21 cellular contexts compared by ENCODE assay signal in genomic region chr15:40292246-40292645, GRCh38. TPM values are rescaled to one million over a fixed set of nuclear protein-coding genes. Genes with fewer than 3 reads are reported as not detected.
DNase-seq lines count a peak whose midpoint lies in the region; ATAC-seq, FAIRE-seq and TF ChIP-seq lines count a peak whose summit lies in the region.
"Had no signal": no experiment of that assay in that cellular context is flagged by ENCODE, and none has a peak within 500 bp of the region (broad histone marks: within the 10 kb centered on the region; RNA-seq: fewer than 3 reads in every experiment).

No MANE protein-coding gene starts in this region.

- no peak overlapping the region for H3K23ac ChIP-seq in IMR-90 (ENCODE audit: low read depth, low read length)
- H3K23ac ChIP-seq in H1 (ENCODE audit: insufficient read length), result no peak overlapping the region

- intact Hi-C loops in left ventricle myocardium inferior (cut with micrococcal nuclease), result no loop called here
- intact Hi-C loops in heart right ventricle (cut with DNase I), result no loop called here
- intact Hi-C loops in Caco-2 (cut with micrococcal nuclease; ENCODE audit: unreplicated experiment), result no loop called here
- intact Hi-C loops in IMR-90 (cut with micrococcal nuclease), result no loop called here

- TF ChIP-seq CTCF in left ventricle myocardium inferior (IDR thresholded peaks at IDR 0.05; ENCODE audit: borderline replicate concordance), result no peak
- TF ChIP-seq CTCF in heart right ventricle (IDR thresholded peaks at IDR 0.05), result no peak
- no peak for TF ChIP-seq CTCF in Caco-2 (IDR thresholded peaks at IDR 0.05; ENCODE audit: insufficient read depth in 1 of 2, low read depth in 1 of 2, low read length in 1 of 2, severe bottlenecking in 1 of 2, unreplicated experiment in 1 of 2)
- no peak for TF ChIP-seq CTCF in IMR-90 (conservative IDR thresholded peaks at IDR 0.05; ENCODE audit: low read depth, low read length)
- TF ChIP-seq CTCF in H1 (IDR thresholded peaks at IDR 0.05; ENCODE audit: control extremely low read depth in 1 of 3, insufficient read depth in 1 of 3, low read depth in 1 of 3, low read length in 3 of 3), result no peak

- H3K56ac ChIP-seq in IMR-90 (ENCODE audit: extremely low read depth, insufficient read depth, low read length), result no peak overlapping the region
- no peak overlapping the region for H3K56ac ChIP-seq in H1 (replicated peaks; ENCODE audit: insufficient read length, low read depth, low read length)

- CTCF ChIA-PET in Caco-2 (lab: Charles Lee), result interaction anchor here (0.5 kb wide), 1 partner anchor 12 kb away, joined by 4 read pairs; no protein-coding TSS in a partner anchor
- CTCF ChIA-PET in IMR-90 (lab: Yijun Ruan, JAX), result interaction anchor here (0.5 to 1.6 kb wide), 3 partner anchors 13 to 177 kb away, joined by 3 to 4 read pairs (median 4); no protein-coding TSS in a partner anchor
- CTCF ChIA-PET in H1 (lab: Charles Lee; ENCODE audit: partially characterized antibody), result interaction anchor here (0.9 to 16.2 kb wide), 10 partner anchors 9 to 129 kb away, joined by 3 to 518 read pairs (median 6); partner anchors contain the start of genes ANKRD63, CCDC9B, INAFM2 and PLCB2

- TF ChIP-seq POLR2A in IMR-90 (IDR thresholded peaks at IDR 0.05; ENCODE audit: low read depth, low read length), result no peak
- TF ChIP-seq POLR2A in H1 (IDR thresholded peaks at IDR 0.05; ENCODE audit: control extremely low read depth in 1 of 2, low read depth in 2 of 2, low read length in 2 of 2), result no peak

- H3K4me2 ChIP-seq in IMR-90 (ENCODE audit: low read depth, low read length) (no peak overlapping the region), H1 (ENCODE audit: insufficient read depth in 1 of 2, low read depth in 2 of 2, low read length in 2 of 2) (no peak overlapping the region)

- H4K20me1 ChIP-seq in IMR-90 (ENCODE audit: insufficient read depth, low read length), result no peaks in the 10 kb centered on the region
- H4K20me1 ChIP-seq in H1 (replicated peaks in 1 of 2; ENCODE audit: control insufficient read depth in 1 of 2, insufficient read depth in 2 of 2, low read length in 2 of 2), result peaks cover 0 to 1% of the 10 kb centered on the region in 2 experiments

- no peak overlapping the region for H2AK5ac ChIP-seq in IMR-90 (ENCODE audit: low read depth, low read length)
- peak overlapping the region; percentile 91; the same call in 1 of the 2 replicates for H2AK5ac ChIP-seq in H1 (ENCODE audit: low read depth, low read length)

- dilution Hi-C loops in IMR-90 (cut with HindIII; ENCODE audit: low sequenced_read_pairs, unreplicated experiment), result no loop called here

- H3K9me1 ChIP-seq in IMR-90 (ENCODE audit: insufficient read depth, low read length), result no peaks in the 10 kb centered on the region

- H3K4me1 ChIP-seq in left ventricle myocardium inferior, result peaks cover 63% of the 10 kb centered on the region
- H3K4me1 ChIP-seq in heart right ventricle, result peaks cover 8 to 47% (median 33%) of the 10 kb centered on the region in 9 donors
- peaks cover 6% of the 10 kb centered on the region for H3K4me1 ChIP-seq in Caco-2
- no peaks in the 10 kb centered on the region for H3K4me1 ChIP-seq in IMR-90 (ENCODE audit: control insufficient read depth, insufficient read depth, low read length)
- H3K4me1 ChIP-seq in H1 (replicated peaks in 1 of 4; ENCODE audit: control insufficient read depth in 3 of 4, insufficient read depth in 4 of 4, low read length in 3 of 4), result peaks cover 0 to 18% (median 11%) of the 10 kb centered on the region in 4 experiments; a peak in 6 of 7 replicates

- TF ChIP-seq RAD21 in IMR-90 (IDR thresholded peaks at IDR 0.05; ENCODE audit: low read length), result no peak
- no peak for TF ChIP-seq RAD21 in H1 (IDR thresholded peaks at IDR 0.05 in 1 of 2, conservative IDR thresholded peaks at IDR 0.05 in 1 of 2; ENCODE audit: low read depth in 2 of 2, low read length in 2 of 2)

- no peaks in the 10 kb centered on the region for H3K27me3 Mint-ChIP-seq in Caco-2 (ENCODE audit: insufficient read depth, unreplicated experiment)
- no peaks in the 10 kb centered on the region for H3K27me3 Mint-ChIP-seq in stimulated activated naive CD8-positive, alpha-beta T cell treated with anti-CD3 and anti-CD28 coated beads, Interleukin-15, amount 100 ng/mL, for 72 hours
- H3K27me3 Mint-ChIP-seq: CD4-positive, alpha-beta memory T cell had no signal

- H3K79me1 ChIP-seq in IMR-90 (ENCODE audit: low read depth in 1 of 2, low read length in 2 of 2) (no peaks in the 10 kb centered on the region), H1 (ENCODE audit: low read depth, low read length) (no peaks in the 10 kb centered on the region)

- no peaks in the 10 kb centered on the region for H3K36me3 Mint-ChIP-seq in Caco-2 (ENCODE audit: insufficient read depth, unreplicated experiment)

- BruUV-seq in Caco-2 (replicated peaks; lab: Mats Ljungman, UMichigan) (no TSS peak), IMR-90 (replicated peaks; lab: Mats Ljungman, UMichigan) (no TSS peak)

- TF ChIP-seq EP300 in H1 (IDR thresholded peaks at IDR 0.05; ENCODE audit: borderline replicate concordance in 1 of 2, low read depth in 2 of 2, low read length in 2 of 2), result no peak

- H4K5ac ChIP-seq in IMR-90 (ENCODE audit: low read depth, low read length) (no peak overlapping the region), H1 (ENCODE audit: insufficient read length, low read depth, low read length) (no peak overlapping the region)

- no peak overlapping the region for H3K27ac ChIP-seq in left ventricle myocardium inferior (replicated peaks)
- H3K27ac ChIP-seq in heart right ventricle, result no peak overlapping the region
- no peak overlapping the region for H3K27ac ChIP-seq in IMR-90 (ENCODE audit: insufficient read depth, low read length)
- H3K27ac ChIP-seq in H1 (ENCODE audit: low read depth, low read length), result no peak overlapping the region

- H3K27me3 ChIP-seq in left ventricle myocardium inferior (ENCODE audit: low read depth) (peaks cover 16% of the 10 kb centered on the region), heart right ventricle (peaks cover 0 to 21% (median 8%) of the 10 kb centered on the region in 7 donors), Caco-2 (replicated peaks; ENCODE audit: control insufficient read depth, insufficient read depth, low read length) (no peaks in the 10 kb centered on the region), IMR-90 (ENCODE audit: control insufficient read depth, insufficient read depth, low read length) (peaks cover 75% of the 10 kb centered on the region), H1 (replicated peaks in 1 of 4; ENCODE audit: control insufficient read depth in 3 of 4, extremely low read depth in 1 of 4, insufficient read depth in 3 of 4, low read length in 3 of 4) (peaks cover 16 to 48% (median 33%) of the 10 kb centered on the region in 4 experiments; a peak in 6 of 7 replicates)

- H3K4me3 ChIP-seq in left ventricle myocardium inferior (no peak overlapping the region), heart right ventricle (no peak overlapping the region), Caco-2 (ENCODE audit: low read depth, low read length) (no peak overlapping the region), IMR-90 (ENCODE audit: insufficient read depth, low read depth, low read length) (no peak overlapping the region), H1 (ENCODE audit: extremely low read depth in 1 of 4, insufficient read depth in 2 of 4, low read depth in 3 of 4, low read length in 4 of 4) (no peak overlapping the region)
- H3K4me3 ChIP-seq: A549 had no signal

- H3K4ac ChIP-seq in IMR-90 (ENCODE audit: low read depth, low read length) (no peak overlapping the region), H1 (replicated peaks; ENCODE audit: insufficient read length, low read depth, low read length) (peak overlapping the region; percentile 88)

- peak; percentile 7 for DNase-seq in left ventricle myocardium inferior
- no peak for DNase-seq in heart right ventricle
- no peak for DNase-seq in Caco-2
- no peak for DNase-seq in IMR-90
- no peak for DNase-seq in H1 (ENCODE audit: low read depth in 1 of 2, low spot score in 2 of 2)
- DNase-seq in stimulated activated naive CD8-positive, alpha-beta T cell treated with anti-CD3 and anti-CD28 coated beads, Interleukin-15, amount 100 ng/mL, for 72 hours, result no peak
- DNase-seq: 8988T; ACHN; C1 segment of cervical spinal cord; CD4-positive, alpha-beta memory T cell; COR-L47; DMS153; DND-41; GOT3; H7; HCEC 1CT had no signal

- H2BK20ac ChIP-seq in IMR-90 (ENCODE audit: low read depth, low read length) (no peak overlapping the region), H1 (ENCODE audit: low read length) (no peak overlapping the region)

- H3K27ac Mint-ChIP-seq in Caco-2 (ENCODE audit: unreplicated experiment), result no peak overlapping the region
- H3K27ac Mint-ChIP-seq in stimulated activated naive CD8-positive, alpha-beta T cell treated with anti-CD3 and anti-CD28 coated beads, Interleukin-15, amount 100 ng/mL, for 72 hours, result no peak overlapping the region

- no peaks in the 10 kb centered on the region for H3K36me3 ChIP-seq in left ventricle myocardium inferior
- peaks cover 0 to 91% (median 0%) of the 10 kb centered on the region in 9 donors for H3K36me3 ChIP-seq in heart right ventricle
- H3K36me3 ChIP-seq in Caco-2 (ENCODE audit: control insufficient read depth, insufficient read depth, low read length), result no peaks in the 10 kb centered on the region
- H3K36me3 ChIP-seq in IMR-90 (ENCODE audit: control insufficient read depth, insufficient read depth, low read length), result no peaks in the 10 kb centered on the region
- no peaks in the 10 kb centered on the region for H3K36me3 ChIP-seq in H1 (ENCODE audit: control insufficient read depth in 2 of 4, insufficient read depth in 4 of 4, low read length in 3 of 4)

- H3K4me3 Mint-ChIP-seq in Caco-2 (ENCODE audit: unreplicated experiment), result peak overlapping the region; percentile 76
- H3K4me3 Mint-ChIP-seq in stimulated activated naive CD8-positive, alpha-beta T cell treated with anti-CD3 and anti-CD28 coated beads, Interleukin-15, amount 100 ng/mL, for 72 hours, result no peak overlapping the region
- H3K4me3 Mint-ChIP-seq: CD4-positive, alpha-beta memory T cell had no signal

- no peak overlapping the region for H3K14ac ChIP-seq in IMR-90 (replicated peaks; ENCODE audit: low read depth, low read length)
- no peak overlapping the region for H3K14ac ChIP-seq in H1 (ENCODE audit: insufficient read length)

- H2BK5ac ChIP-seq in IMR-90 (ENCODE audit: low read depth, low read length, poor library complexity, severe bottlenecking) (no peak overlapping the region), H1 (ENCODE audit: low read depth, low read length) (no peak overlapping the region; the same call in 1 of the 2 replicates)

- H3K9me3 ChIP-seq in left ventricle myocardium inferior (replicated peaks) (no peaks in the 10 kb centered on the region), heart right ventricle (no peaks in the 10 kb centered on the region), Caco-2 (no peaks in the 10 kb centered on the region), IMR-90 (ENCODE audit: control insufficient read depth, insufficient read depth, low read length) (no peaks in the 10 kb centered on the region), H1 (ENCODE audit: insufficient read depth in 2 of 2, low read depth in 1 of 2, low read length in 1 of 2) (no peaks in the 10 kb centered on the region)
- H3K9me3 ChIP-seq: A549 had no signal

- peaks cover 11% of the 10 kb centered on the region for H3K4me1 Mint-ChIP-seq in Caco-2 (ENCODE audit: low read depth, unreplicated experiment)
- H3K4me1 Mint-ChIP-seq in stimulated activated naive CD8-positive, alpha-beta T cell treated with anti-CD3 and anti-CD28 coated beads, Interleukin-15, amount 100 ng/mL, for 72 hours, result no peaks in the 10 kb centered on the region

- H4K8ac ChIP-seq in IMR-90 (ENCODE audit: low read depth in 2 of 2, low read length in 2 of 2) (no peak overlapping the region), H1 (ENCODE audit: extremely low read depth, insufficient read depth, low read length) (no peak overlapping the region)

- no peaks in the 10 kb centered on the region for H3K79me2 ChIP-seq in H1 (ENCODE audit: control insufficient read depth in 1 of 2, insufficient read depth in 2 of 2, low read length in 2 of 2)

- no peak overlapping the region for H2AFZ ChIP-seq in IMR-90 (replicated peaks; ENCODE audit: low read length, poor library complexity)
- no peak overlapping the region for H2AFZ ChIP-seq in H1 (ENCODE audit: low read length)

- H3K18ac ChIP-seq in IMR-90 (ENCODE audit: low read depth, low read length), result no peak overlapping the region
- no peak overlapping the region for H3K18ac ChIP-seq in H1 (ENCODE audit: extremely low read depth, low read length)

- in situ Hi-C loops in IMR-90 (cut with MboI; ENCODE audit: low sequenced_read_pairs), result no loop called here

- peak overlapping the region; percentile 80; the same call in 1 of the 2 replicates for H2BK12ac ChIP-seq in H1 (ENCODE audit: low read depth, low read length)

- no peak overlapping the region for H4K91ac ChIP-seq in IMR-90 (ENCODE audit: insufficient read depth, low read depth, low read length)
- H4K91ac ChIP-seq in H1 (replicated peaks; ENCODE audit: insufficient read length, low read length), result no peak overlapping the region

- H2BK120ac ChIP-seq in IMR-90 (ENCODE audit: low read depth, low read length) (no peak overlapping the region), H1 (replicated peaks; ENCODE audit: low read depth, low read length) (no peak overlapping the region)

- FAIRE-seq in H1 (lab: Jason Lieb, UNC), result no peak
- FAIRE-seq: A549, G401.6, GM12892 had no signal

- ATAC-seq in heart right ventricle (no peak), IMR-90 (ENCODE audit: low read depth) (no peak), HG02885 (IDR thresholded peaks at IDR 0.05; ENCODE audit: poor library complexity, unreplicated experiment) (no peak)
- ATAC-seq in stimulated activated naive CD8-positive, alpha-beta T cell treated with anti-CD3 and anti-CD28 coated beads, Interleukin-15, amount 100 ng/mL, for 72 hours, result no peak

- H3K9ac ChIP-seq in IMR-90 (ENCODE audit: low read depth, low read length), result no peak overlapping the region
- H3K9ac ChIP-seq in H1 (replicated peaks in 1 of 4; ENCODE audit: extremely low read depth in 1 of 4, low read depth in 3 of 4, low read length in 3 of 4), result no peak overlapping the region

- H2BK15ac ChIP-seq in IMR-90 (ENCODE audit: low read depth, low read length) (no peak overlapping the region), H1 (ENCODE audit: low read length) (peak overlapping the region; percentile 81)

- POLR2A ChIA-PET in Caco-2 (lab: Charles Lee) (no interaction called here), IMR-90 (lab: Charles Lee; ENCODE audit: unreplicated experiment) (no interaction called here), H1 (lab: Charles Lee; ENCODE audit: partially characterized antibody) (interaction anchor here (1.8 to 5.4 kb wide), 4 partner anchors 9 to 16 kb away, joined by 7 to 46 read pairs (median 20); partner anchors contain the start of genes ANKRD63 and PLCB2)

- peak overlapping the region; percentile 52 for H2AK9ac ChIP-seq in IMR-90 (replicated peaks; ENCODE audit: low read depth, low read length, poor library complexity)

- WGBS in heart right ventricle, 2 donors, result 86 to 90% methylated on average over 3 of the region's 3 CpGs
- 80% methylated on average over 2 of the region's 3 CpGs; no CpG with 5 or more reads in 1 of the 2 experiments for WGBS in IMR-90 (ENCODE audit: extremely low coverage in 2 of 2, insufficient read length in 1 of 2), 2 experiments
- WGBS in H1 (ENCODE audit: extremely low coverage in 1 of 2, insufficient coverage in 1 of 2, insufficient read length in 1 of 2, insufficient replicate concordance in 2 of 2, low coverage in 1 of 2, low lambda C conversion rate in 2 of 2, missing lambda C conversion rate in 1 of 2), 2 experiments, result 86% methylated on average over 3 of the region's 3 CpGs; no CpG with 5 or more reads in 1 of the 2 experiments

- H3K23me2 ChIP-seq in H1 (ENCODE audit: low read depth, low read length), result peaks cover 3% of the 10 kb centered on the region; the same call in 1 of the 2 replicates

- H3K9me3 Mint-ChIP-seq in Caco-2 (ENCODE audit: unreplicated experiment), result no peaks in the 10 kb centered on the region
- H3K9me3 Mint-ChIP-seq in stimulated activated naive CD8-positive, alpha-beta T cell treated with anti-CD3 and anti-CD28 coated beads, Interleukin-15, amount 100 ng/mL, for 72 hours, result no peaks in the 10 kb centered on the region
- H3K9me3 Mint-ChIP-seq: CD4-positive, alpha-beta memory T cell had no signal

RNA-seq across cellular contexts. Expression of gene ANKRD63, which starts 9.4 kb away (rescaled TPM):
- total RNA-seq in left ventricle myocardium inferior, result not detected
- 1 to 10 TPM in 1 of 10 donors, under 1 TPM in 3, not detected in 6; 0.26 to 1.9 (median 0.44) TPM for total RNA-seq in heart right ventricle
- polyA plus RNA-seq in heart right ventricle, result not detected
- total RNA-seq in Caco-2 (2022), result 0.28 and 0.79 TPM in 2 replicates
- total RNA-seq in IMR-90 (2012; rRNA removed), result under 0.01 TPM in 1 of 2 replicates, not detected in the other
- polyA plus RNA-seq in IMR-90 (2012; rRNA removed), result not detected in 2 replicates
- not detected in 2 replicates for polyA plus RNA-seq in IMR-90 (2012; cell fraction: cytosol; rRNA removed)
- polyA plus RNA-seq in IMR-90 (2012; cell fraction: nucleus; rRNA removed; ENCODE audit: low replicate concordance), result 0.05 TPM in 1 of 2 replicates, not detected in the other
- total RNA-seq in H1 (2021; fragmentation: NEBNext Ultra II Directional; extraction: Animal tissue kit (Norgen Biotek cat#: 25700)), result 0.26 TPM in 1 of 2 replicates, not detected in the other
- 0.16 and 0.18 TPM in 2 replicates for polyA plus RNA-seq in H1 (2011; rRNA removed)
- polyA plus RNA-seq in H1 (2011; cell fraction: cytosol; rRNA removed), result 0.22 TPM
- polyA plus RNA-seq in H1 (2011; cell fraction: nucleus; rRNA removed), result 0.94 TPM
- polyA plus RNA-seq in H1 (2012, experiment 1 of 2), result 0.16 to 0.21 TPM in 2 of 4 replicates, not detected in the others
- not detected for polyA plus RNA-seq in H1 (2012, experiment 2 of 2)
- not detected for polyA plus RNA-seq in H1 (2013, experiment 1 of 2)
- polyA plus RNA-seq in H1 (2013, experiment 2 of 2), result 0.04 TPM
- not detected in 2 replicates for polyA minus RNA-seq in H1 (2011; rRNA and poly(A)+ RNA removed)
- not detected for polyA minus RNA-seq in H1 (2011; cell fraction: cytosol; rRNA and poly(A)+ RNA removed)
- polyA minus RNA-seq in H1 (2011; cell fraction: nucleus; rRNA and poly(A)+ RNA removed), result 2.1 TPM
- total RNA-seq: CD4-positive, alpha-beta memory T cell had no signal
- polyA plus RNA-seq: BJ; CD4-positive, alpha-beta memory T cell had no signal

RNA-seq across cellular contexts. Expression of gene PLCB2, which starts 15.5 kb away (rescaled TPM):
- total RNA-seq in left ventricle myocardium inferior, result 8.5 TPM
- total RNA-seq in heart right ventricle, result 10 to 100 TPM in 2 of 10 donors, 1 to 10 TPM in 8; 1.2 to 24.4 (median 4.9) TPM
- 10 to 100 TPM in 1 of 2 donors, 1 to 10 TPM in 1; 4.2 to 14.6 TPM for polyA plus RNA-seq in heart right ventricle
- total RNA-seq in Caco-2 (2022), result 4.0 and 4.7 TPM in 2 replicates
- 0.18 and 0.28 TPM in 2 replicates for total RNA-seq in IMR-90 (2012; rRNA removed)
- 0.87 and 1.4 TPM in 2 replicates for polyA plus RNA-seq in IMR-90 (2012; rRNA removed)
- polyA plus RNA-seq in IMR-90 (2012; cell fraction: cytosol; rRNA removed), result 0.45 and 0.78 TPM in 2 replicates
- 2.8 and 3.8 TPM in 2 replicates for polyA plus RNA-seq in IMR-90 (2012; cell fraction: nucleus; rRNA removed; ENCODE audit: low replicate concordance)
- total RNA-seq in H1 (2021; fragmentation: NEBNext Ultra II Directional; extraction: Animal tissue kit (Norgen Biotek cat#: 25700)), result 8.4 and 9.4 TPM in 2 replicates
- polyA plus RNA-seq in H1 (2011; rRNA removed), result 7.2 and 11.3 TPM in 2 replicates
- polyA plus RNA-seq in H1 (2011; cell fraction: cytosol; rRNA removed), result 10.7 TPM
- 30.4 TPM for polyA plus RNA-seq in H1 (2011; cell fraction: nucleus; rRNA removed)
- polyA plus RNA-seq in H1 (2012, experiment 1 of 2), result 4.1 to 10.7 TPM (median 7.5 TPM) in 4 replicates
- 4.1 TPM for polyA plus RNA-seq in H1 (2012, experiment 2 of 2)
- polyA plus RNA-seq in H1 (2013, experiment 1 of 2), result 7.0 TPM
- 7.6 TPM for polyA plus RNA-seq in H1 (2013, experiment 2 of 2)
- polyA minus RNA-seq in H1 (2011; rRNA and poly(A)+ RNA removed), result 6.1 and 6.2 TPM in 2 replicates
- 3.7 TPM for polyA minus RNA-seq in H1 (2011; cell fraction: cytosol; rRNA and poly(A)+ RNA removed)
- polyA minus RNA-seq in H1 (2011; cell fraction: nucleus; rRNA and poly(A)+ RNA removed), result 20.0 TPM

RNA-seq across cellular contexts. Expression of gene INAFM2, which starts 31.2 kb away (rescaled TPM):
- total RNA-seq in left ventricle myocardium inferior (52.7 TPM), heart right ventricle (10 to 100 TPM; 32.5 to 63.9 (median 40.9) TPM), Caco-2 (2022) (13.4 and 15.4 TPM in 2 replicates), IMR-90 (2012; rRNA removed) (10.4 and 13.1 TPM in 2 replicates)
- polyA plus RNA-seq in heart right ventricle (10 to 100 TPM; 19.8 to 56.1 TPM), IMR-90 (2012; rRNA removed) (11.7 and 14.0 TPM in 2 replicates), H1 (2011; rRNA removed) (9.6 and 15.3 TPM in 2 replicates)
- 4.2 and 6.0 TPM in 2 replicates for polyA plus RNA-seq in IMR-90 (2012; cell fraction: cytosol; rRNA removed)
- 6.6 and 18.3 TPM in 2 replicates for polyA plus RNA-seq in IMR-90 (2012; cell fraction: nucleus; rRNA removed; ENCODE audit: low replicate concordance)
- 35.1 and 38.2 TPM in 2 replicates for total RNA-seq in H1 (2021; fragmentation: NEBNext Ultra II Directional; extraction: Animal tissue kit (Norgen Biotek cat#: 25700))
- 11.9 TPM for polyA plus RNA-seq in H1 (2011; cell fraction: cytosol; rRNA removed)
- polyA plus RNA-seq in H1 (2011; cell fraction: nucleus; rRNA removed), result 9.2 TPM
- 16.0 to 31.4 TPM (median 18.6 TPM) in 4 replicates for polyA plus RNA-seq in H1 (2012, experiment 1 of 2)
- 19.4 TPM for polyA plus RNA-seq in H1 (2012, experiment 2 of 2)
- 39.7 TPM for polyA plus RNA-seq in H1 (2013, experiment 1 of 2)
- 42.5 TPM for polyA plus RNA-seq in H1 (2013, experiment 2 of 2)
- 8.6 and 10.5 TPM in 2 replicates for polyA minus RNA-seq in H1 (2011; rRNA and poly(A)+ RNA removed)
- polyA minus RNA-seq in H1 (2011; cell fraction: cytosol; rRNA and poly(A)+ RNA removed), result 10.1 TPM
- polyA minus RNA-seq in H1 (2011; cell fraction: nucleus; rRNA and poly(A)+ RNA removed), result 14.0 TPM

RNA-seq across cellular contexts. Expression of gene CCDC9B, which starts 48.5 kb away (rescaled TPM):
- total RNA-seq in left ventricle myocardium inferior (155 TPM), heart right ventricle (100 to 1,000 TPM; 113 to 190 (median 151) TPM), Caco-2 (2022) (0.86 and 0.95 TPM in 2 replicates), IMR-90 (2012; rRNA removed) (19.7 and 30.0 TPM in 2 replicates)
- polyA plus RNA-seq in heart right ventricle (10 to 100 TPM; 13.0 to 97.4 TPM), IMR-90 (2012; rRNA removed) (26.0 and 30.9 TPM in 2 replicates), H1 (2011; rRNA removed) (0.45 and 0.63 TPM in 2 replicates)
- 7.0 and 19.7 TPM in 2 replicates for polyA plus RNA-seq in IMR-90 (2012; cell fraction: cytosol; rRNA removed)
- polyA plus RNA-seq in IMR-90 (2012; cell fraction: nucleus; rRNA removed; ENCODE audit: low replicate concordance), result 52.6 and 88.0 TPM in 2 replicates
- 0.33 and 0.78 TPM in 2 replicates for total RNA-seq in H1 (2021; fragmentation: NEBNext Ultra II Directional; extraction: Animal tissue kit (Norgen Biotek cat#: 25700))
- polyA plus RNA-seq in H1 (2011; cell fraction: cytosol; rRNA removed), result 0.10 TPM
- 0.73 TPM for polyA plus RNA-seq in H1 (2011; cell fraction: nucleus; rRNA removed)
- polyA plus RNA-seq in H1 (2012, experiment 1 of 2), result 0.62 to 1.1 TPM (median 0.85 TPM) in 4 replicates
- 0.25 TPM for polyA plus RNA-seq in H1 (2012, experiment 2 of 2)
- polyA plus RNA-seq in H1 (2013, experiment 1 of 2), result 0.71 TPM
- 0.50 TPM for polyA plus RNA-seq in H1 (2013, experiment 2 of 2)
- polyA minus RNA-seq in H1 (2011; rRNA and poly(A)+ RNA removed), result 0.22 and 0.50 TPM in 2 replicates
- 0.66 TPM for polyA minus RNA-seq in H1 (2011; cell fraction: cytosol; rRNA and poly(A)+ RNA removed)
- polyA minus RNA-seq in H1 (2011; cell fraction: nucleus; rRNA and poly(A)+ RNA removed), result 1.8 TPM

RNA-seq across cellular contexts. Expression of gene PAK6, which starts 53.4 kb away (rescaled TPM):
- total RNA-seq in left ventricle myocardium inferior (8.2 TPM), heart right ventricle (10 to 100 TPM in 1 of 10 donors, 1 to 10 TPM in 9; 5.9 to 14.1 (median 7.6) TPM), Caco-2 (2022) (19.9 and 20.7 TPM in 2 replicates), IMR-90 (2012; rRNA removed) (not detected in 2 replicates)
- polyA plus RNA-seq in heart right ventricle (1 to 10 TPM in 1 of 2 donors, under 1 TPM in 1; 0.48 to 3.0 TPM), IMR-90 (2012; rRNA removed) (0.21 TPM in 1 of 2 replicates, not detected in the other), H1 (2011; rRNA removed) (6.9 and 12.5 TPM in 2 replicates)
- polyA plus RNA-seq in IMR-90 (2012; cell fraction: cytosol; rRNA removed), result 0.07 TPM in 1 of 2 replicates, not detected in the other
- polyA plus RNA-seq in IMR-90 (2012; cell fraction: nucleus; rRNA removed; ENCODE audit: low replicate concordance), result 0.13 and 0.14 TPM in 2 replicates
- 9.0 and 9.4 TPM in 2 replicates for total RNA-seq in H1 (2021; fragmentation: NEBNext Ultra II Directional; extraction: Animal tissue kit (Norgen Biotek cat#: 25700))
- 7.0 TPM for polyA plus RNA-seq in H1 (2011; cell fraction: cytosol; rRNA removed)
- polyA plus RNA-seq in H1 (2011; cell fraction: nucleus; rRNA removed), result 12.6 TPM
- polyA plus RNA-seq in H1 (2012, experiment 1 of 2), result 5.8 to 9.4 TPM (median 8.1 TPM) in 4 replicates
- 7.9 TPM for polyA plus RNA-seq in H1 (2012, experiment 2 of 2)
- polyA plus RNA-seq in H1 (2013, experiment 1 of 2), result 6.6 TPM
- polyA plus RNA-seq in H1 (2013, experiment 2 of 2), result 5.3 TPM
- 4.6 and 6.3 TPM in 2 replicates for polyA minus RNA-seq in H1 (2011; rRNA and poly(A)+ RNA removed)
- 8.0 TPM for polyA minus RNA-seq in H1 (2011; cell fraction: cytosol; rRNA and poly(A)+ RNA removed)
- polyA minus RNA-seq in H1 (2011; cell fraction: nucleus; rRNA and poly(A)+ RNA removed), result 13.7 TPM
- polyA plus RNA-seq: BJ had no signal
